12 cellular contexts compared by ENCODE assay signal in the genomic region with DNA sequence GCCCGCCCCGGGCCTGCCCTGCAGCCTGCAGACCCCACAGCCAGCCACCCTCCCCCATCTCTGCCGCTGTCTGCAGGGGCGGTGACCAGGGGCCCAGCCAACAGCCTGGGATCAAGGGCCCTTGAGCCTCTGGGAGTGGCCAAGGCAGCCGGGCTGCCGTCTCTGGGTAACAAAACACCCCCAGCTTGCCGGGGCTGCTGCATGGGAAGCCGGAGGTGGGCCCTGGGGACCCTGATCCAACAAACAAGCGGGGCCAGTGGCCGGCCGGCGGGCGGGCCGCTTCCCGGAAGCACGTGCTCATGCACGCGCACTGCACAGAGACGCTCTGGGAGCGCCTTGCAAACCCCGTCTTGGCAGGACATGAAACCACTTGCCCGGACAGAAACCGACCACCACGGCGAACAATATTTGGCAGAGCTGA. TPM values are rescaled to one million over a fixed set of nuclear protein-coding genes. Genes with fewer than 3 reads are reported as not detected.
DNase-seq lines count a peak whose midpoint lies in the region; ATAC-seq lines count a peak whose summit lies in the region.
"Had no signal": no experiment of that assay in that cellular context is flagged by ENCODE, and none has a peak within 500 bp of the region (broad histone marks: within the 10 kb centered on the region; RNA-seq: fewer than 3 reads in every experiment).

No MANE protein-coding gene starts in this region.

- ATAC-seq in HG03469 (IDR thresholded peaks at IDR 0.05; ENCODE audit: unreplicated experiment) = no peak

- 71 to 78% methylated on average over 25 of the region's 25 CpGs for WGBS in ectodermal cell, 2 experiments

- no peaks in the 10 kb centered on the region for H3K9me3 ChIP-seq in ectodermal cell (ENCODE audit: control insufficient read depth, low read length)
- H3K9me3 ChIP-seq: HAP-1, right lobe of liver, SJSA1 had no signal

- H3K27ac ChIP-seq in ectodermal cell (ENCODE audit: insufficient read depth, low read depth, low read length, poor library complexity, severe bottlenecking) = no peak overlapping the region
- H3K27ac ChIP-seq: right lobe of liver, SJSA1 had no signal

- DNase-seq in AG08396 (ENCODE audit: low spot score) (peak; percentile 62), H7 (peak; percentile 92), mucosa of gallbladder (ENCODE audit: low spot score) (peak; percentile 29), HCEC 1CT (no peak), NCI-H146 (lab: John Stamatoyannopoulos, UW) (no peak), NCI-H2171 (lab: John Stamatoyannopoulos, UW) (no peak)
- DNase-seq: NCI-H345, right lobe of liver had no signal

- H3K4me3 ChIP-seq in H7 (ENCODE audit: insufficient read depth, low read depth, low read length) = no peak overlapping the region
- peak overlapping the region; percentile 3 for H3K4me3 ChIP-seq in ectodermal cell (ENCODE audit: insufficient read depth, low read depth, low read length)
- H3K4me3 ChIP-seq: HAP-1, right lobe of liver, SJSA1 had no signal

- H3K36me3 ChIP-seq in H7 (replicated peaks; ENCODE audit: control insufficient read depth, insufficient read depth, low read length) (no peaks in the 10 kb centered on the region), ectodermal cell (ENCODE audit: control insufficient read depth, insufficient read depth, low read length) (no peaks in the 10 kb centered on the region)
- H3K36me3 ChIP-seq: HAP-1, right lobe of liver, SJSA1 had no signal

- H3K4me1 ChIP-seq in ectodermal cell (ENCODE audit: control insufficient read depth, insufficient read depth, low read length) = peaks cover 34% of the 10 kb centered on the region
- H3K4me1 ChIP-seq: HAP-1, right lobe of liver, SJSA1 had no signal

- H3K27me3 ChIP-seq in H7 (ENCODE audit: control insufficient read depth, insufficient read depth, low read length) (no peaks in the 10 kb centered on the region), ectodermal cell (ENCODE audit: control insufficient read depth, insufficient read depth, low read length, poor library complexity, severe bottlenecking) (no peaks in the 10 kb centered on the region)
- H3K27me3 ChIP-seq: right lobe of liver had no signal

RNA-seq across cellular contexts. Expression of a gene that starts 13.2 kb away (rescaled TPM):
- 22.8 and 27.1 TPM in 2 replicates for total RNA-seq in H7 (2014; rRNA removed; shearing (Covaris generic))
- 14.4 TPM for polyA plus RNA-seq in ectodermal cell (2013, experiment 1 of 4)
- 17.4 TPM for polyA plus RNA-seq in ectodermal cell (2013, experiment 2 of 4)
- polyA plus RNA-seq in ectodermal cell (2013, experiment 3 of 4) = 13.5 TPM
- 18.1 TPM for polyA plus RNA-seq in ectodermal cell (2013, experiment 4 of 4)
- total RNA-seq in mucosa of gallbladder = 43.4 TPM

RNA-seq across cellular contexts. Expression of a gene that starts 26.8 kb away (rescaled TPM):
- total RNA-seq in H7 (2014; rRNA removed; shearing (Covaris generic)) = 19.6 and 22.0 TPM in 2 replicates
- polyA plus RNA-seq in ectodermal cell (2013, experiment 1 of 4) = 33.3 TPM
- 38.0 TPM for polyA plus RNA-seq in ectodermal cell (2013, experiment 2 of 4)
- 26.0 TPM for polyA plus RNA-seq in ectodermal cell (2013, experiment 3 of 4)
- polyA plus RNA-seq in ectodermal cell (2013, experiment 4 of 4) = 30.4 TPM
- 96.5 TPM for total RNA-seq in mucosa of gallbladder

RNA-seq across cellular contexts. Expression of a gene that starts 51.8 kb away (rescaled TPM):
- total RNA-seq in H7 (2014; rRNA removed; shearing (Covaris generic)) = 31.5 and 33.1 TPM in 2 replicates
- polyA plus RNA-seq in ectodermal cell (2013, experiment 1 of 4) = 25.6 TPM
- 22.4 TPM for polyA plus RNA-seq in ectodermal cell (2013, experiment 2 of 4)
- 22.0 TPM for polyA plus RNA-seq in ectodermal cell (2013, experiment 3 of 4)
- polyA plus RNA-seq in ectodermal cell (2013, experiment 4 of 4) = 26.2 TPM
- 21.6 TPM for total RNA-seq in mucosa of gallbladder

RNA-seq across cellular contexts. Expression of a gene that starts 54.3 kb away (rescaled TPM):
- total RNA-seq in H7 (2014; rRNA removed; shearing (Covaris generic)) = 0.55 and 1.6 TPM in 2 replicates
- polyA plus RNA-seq in ectodermal cell (2013, experiment 1 of 4) = 0.50 TPM
- 0.25 TPM for polyA plus RNA-seq in ectodermal cell (2013, experiment 2 of 4)
- 0.21 TPM for polyA plus RNA-seq in ectodermal cell (2013, experiment 3 of 4)
- polyA plus RNA-seq in ectodermal cell (2013, experiment 4 of 4) = 0.16 TPM
- 0.17 TPM for total RNA-seq in mucosa of gallbladder

Comparison
In these comparisons a context has a peak if more than half of its experiments do, and no peak if none do; other contexts are left out.
1. DNase-seq: peak in AG08396 (single experiment), H7 (single experiment) and mucosa of gallbladder (single experiment); none in HCEC 1CT (single experiment), NCI-H146 (single experiment) and NCI-H2171 (single experiment).